ENCODE assay signal across 9 cellular contexts in the genomic region with DNA sequence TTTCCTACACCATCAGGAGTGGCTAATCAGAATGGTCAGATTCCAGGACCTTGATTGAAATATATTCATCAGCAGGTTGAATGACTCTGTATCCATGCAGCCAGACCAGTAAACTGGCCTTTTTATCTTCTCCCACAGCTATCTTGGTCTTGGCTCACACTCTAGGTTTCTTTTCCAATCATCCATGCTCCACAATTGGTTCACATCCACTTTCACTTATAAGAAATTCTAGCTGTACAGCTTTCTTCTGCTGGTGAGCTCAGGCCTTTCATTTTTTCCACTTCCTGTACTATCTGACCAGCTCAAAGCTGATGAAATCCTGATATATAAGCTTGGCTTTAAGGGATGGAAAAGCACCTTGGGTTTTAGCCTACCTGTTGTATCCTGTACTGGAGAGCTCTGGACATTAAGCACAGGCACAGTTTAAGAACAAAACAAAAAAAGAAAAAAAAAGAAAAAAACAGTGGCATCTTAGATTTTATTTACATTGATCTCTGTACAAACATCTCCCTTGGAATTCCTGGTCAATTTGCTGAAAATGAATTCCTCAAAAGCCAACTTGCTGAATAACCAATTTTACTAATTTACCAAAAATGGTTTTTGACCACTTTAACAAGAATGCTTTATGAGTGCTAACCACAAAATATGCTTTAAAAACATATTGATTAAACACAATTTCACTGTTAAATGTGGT.
DNase-seq lines count a peak whose midpoint lies in the region; TF ChIP-seq lines count a peak whose summit lies in the region.
"Had no signal": no experiment of that assay in that cellular context is flagged by ENCODE, and none has a peak within 500 bp of the region (broad histone marks: within the 10 kb centered on the region; RNA-seq: fewer than 3 reads in every experiment).

No MANE protein-coding gene starts in this region.

- no peaks in the 10 kb centered on the region for H3K4me1 ChIP-seq in mammary epithelial cell (ENCODE audit: insufficient read depth, low read length)
- peaks cover 16% of the 10 kb centered on the region for H3K4me1 ChIP-seq in mesodermal cell (ENCODE audit: control insufficient read depth, insufficient read depth, low read length, poor library complexity, severe bottlenecking)
- peaks cover 24% of the 10 kb centered on the region for H3K4me1 ChIP-seq in HAP-1

- no peaks in the 10 kb centered on the region for H3K79me2 ChIP-seq in mammary epithelial cell (ENCODE audit: insufficient read depth, low read length)

- CTCF ChIA-PET in mammary epithelial cell (lab: Charles Lee; ENCODE audit: low non-redundant PET), result interaction anchor here (0.6 kb wide), 2 partner anchors 10 to 400 kb away, joined by 3 to 4 read pairs; no protein-coding TSS in a partner anchor

- H3K4me2 ChIP-seq in mammary epithelial cell (ENCODE audit: insufficient read depth, low read depth, low read length), result no peak overlapping the region

- H3K27ac ChIP-seq in mammary epithelial cell (ENCODE audit: insufficient read depth, low read depth, low read length) (peak overlapping the region; percentile 3), mesodermal cell (ENCODE audit: low read depth, low read length, severe bottlenecking) (peak overlapping the region; percentile 30)

- H4K20me1 ChIP-seq in mammary epithelial cell (ENCODE audit: insufficient read depth, low read length), result no peaks in the 10 kb centered on the region

- no peak overlapping the region for H3K4me3 ChIP-seq in mammary epithelial cell (replicated peaks in 1 of 3; ENCODE audit: insufficient read depth in 1 of 3, low read depth in 2 of 3, low read length in 3 of 3)
- H3K4me3 ChIP-seq in mesodermal cell (ENCODE audit: extremely low read depth, insufficient read depth, low read length, poor library complexity, severe bottlenecking), result no peak overlapping the region
- H3K4me3 ChIP-seq in HAP-1, result no peak overlapping the region

- peaks cover 11% of the 10 kb centered on the region for H3K36me3 ChIP-seq in mammary epithelial cell (ENCODE audit: insufficient read depth, low read length)
- H3K36me3 ChIP-seq in mesodermal cell (ENCODE audit: control insufficient read depth, insufficient read depth, low read length), result peaks cover 26% of the 10 kb centered on the region
- H3K36me3 ChIP-seq in HAP-1 (replicated peaks), result peaks cover 4% of the 10 kb centered on the region; the same call in 1 of the 2 replicates

- no peak overlapping the region for H2AFZ ChIP-seq in mammary epithelial cell (ENCODE audit: low read depth, low read length)

- no peaks in the 10 kb centered on the region for H3K27me3 ChIP-seq in mammary epithelial cell (ENCODE audit: insufficient read depth, low read length)
- no peaks in the 10 kb centered on the region for H3K27me3 ChIP-seq in HAP-1 (ENCODE audit: low read depth)

- intact Hi-C loops in mammary epithelial cell (cut with micrococcal nuclease), result no loop called here

- BruUV-seq in mammary epithelial cell (replicated peaks; lab: Mats Ljungman, UMichigan), result no TSS peak

- in situ Hi-C loops in mammary epithelial cell (cut with MboI; ENCODE audit: low sequenced_read_pairs in 2 of 2) (no loop called here), HAP-1 (cut with MboI; ENCODE audit: low sequenced_read_pairs) (no loop called here)

- H3K9me3 ChIP-seq in mammary epithelial cell (replicated peaks; ENCODE audit: insufficient read depth, low read length) (no peaks in the 10 kb centered on the region), mesodermal cell (ENCODE audit: control insufficient read depth, low read length) (no peaks in the 10 kb centered on the region), HAP-1 (no peaks in the 10 kb centered on the region)

- DNase-seq in AG08395 (ENCODE audit: low spot score) (peak; percentile 28), HS-5 (ENCODE audit: low read depth) (peak; percentile 33), mammary epithelial cell (peak; percentile 12), NCI-H345 (lab: John Stamatoyannopoulos, UW) (no peak), HAP-1 (ENCODE audit: low spot score in 2 of 2) (no peak), NCI-H1436 (lab: John Stamatoyannopoulos, UW) (no peak)
- no peak for DNase-seq in activated CD4-positive, CD25-positive, alpha-beta regulatory T cell treated with anti-CD3 and anti-CD28 coated beads, Interleukin-2, amount 50 U/mL, for 72 hours
- DNase-seq: stimulated activated CD4-positive, alpha-beta T cell treated with anti-CD3 and anti-CD28 coated beads, Interleukin-4, amount 100 ng/mL, for 1 hour had no signal

- no peak overlapping the region for H3K9ac ChIP-seq in mammary epithelial cell (ENCODE audit: insufficient read depth, low read length)

- TF ChIP-seq CTCF in mammary epithelial cell (conservative IDR thresholded peaks at IDR 0.05 in 1 of 2, IDR thresholded peaks at IDR 0.05 in 1 of 2; ENCODE audit: extremely low read depth in 1 of 2, insufficient read depth in 1 of 2, low read depth in 1 of 2, low read length in 2 of 2), result no peak

- dilution Hi-C loops in mammary epithelial cell (cut with HindIII; ENCODE audit: low sequenced_read_pairs), result no loop called here

Comparison
In these comparisons a context has a peak if more than half of its experiments do, and no peak if none do; other contexts are left out.
1. DNase-seq: peak in AG08395 (single experiment), HS-5 (single experiment) and mammary epithelial cell (single experiment); none in NCI-H345 (single experiment), HAP-1 (0 of 2), activated CD4-positive, CD25-positive, alpha-beta regulatory T cell treated with anti-CD3 and anti-CD28 coated beads, Interleukin-2, amount 50 U/mL, for 72 hours (single experiment) and NCI-H1436 (single experiment).